21 cellular contexts compared by ENCODE assay signal in genomic region chr5:56683733-56684132, GRCh38.
"Had no signal": no experiment of that assay in that cellular context is flagged by ENCODE, and none has a peak within 500 bp of the region (broad histone marks: within the 10 kb centered on the region; RNA-seq: fewer than 3 reads in every experiment).

No MANE protein-coding gene starts in this region.

- H3K9me3 Mint-ChIP-seq: activated CD8-positive, alpha-beta T cell treated with anti-CD3 and anti-CD28 coated beads for 36 hours; brain; central memory CD8-positive, alpha-beta T cell had no signal

- H3K27ac Mint-ChIP-seq: activated CD8-positive, alpha-beta T cell treated with anti-CD3 and anti-CD28 coated beads for 36 hours; brain had no signal

- H3K4me3 Mint-ChIP-seq: activated CD8-positive, alpha-beta T cell treated with anti-CD3 and anti-CD28 coated beads for 36 hours; brain; central memory CD8-positive, alpha-beta T cell had no signal

- H3K4me1 Mint-ChIP-seq: central memory CD8-positive, alpha-beta T cell had no signal

- DNase-seq: activated CD4-positive, alpha-beta T cell treated with anti-CD3 and anti-CD28 coated beads for 4 hours; activated CD8-positive, alpha-beta memory T cell treated with anti-CD3 and anti-CD28 coated beads, Interleukin-2, amount 50 U/mL, for 4 hours; activated CD8-positive, alpha-beta T cell treated with anti-CD3 and anti-CD28 coated beads for 36 hours; activated naive CD4-positive, alpha-beta T cell treated with anti-CD3 and anti-CD28 coated beads, Interleukin-2, amount 50 U/mL, for 16 hours; amniotic stem cell; Kasumi-1; NCI-H1105 treated with DMSO at 0.1 percent for 48 hours; NCI-H1436 treated with DMSO at 0.1 percent for 48 hours; NCI-H187; NCI-H2081; NCI-H510A treated with DMSO at 0.1 percent for 48 hours; NCI-H69; NK-92 treated with Interleukin-12 subunit alpha and Interleukin-12 subunit beta, amount 100 ng/mL, for 24 hours; PC-3; SIG-M5 had no signal

- FAIRE-seq: astrocyte, RCC 7860 had no signal

- H3K27me3 Mint-ChIP-seq: activated CD8-positive, alpha-beta T cell treated with anti-CD3 and anti-CD28 coated beads for 36 hours had no signal

- H3K27ac ChIP-seq: SK-N-MC had no signal

- H3K36me3 Mint-ChIP-seq: brain had no signal

- ATAC-seq: activated CD4-positive, CD25-positive, alpha-beta regulatory T cell treated with anti-CD3 and anti-CD28 coated beads, Interleukin-2, amount 50 U/mL, for 24 hours; activated CD8-positive, alpha-beta T cell treated with anti-CD3 and anti-CD28 coated beads for 36 hours; PC-3 had no signal

- H3K4me3 ChIP-seq: SK-N-MC had no signal
